ENCODE assay signal across 18 cellular contexts in the genomic region with DNA sequence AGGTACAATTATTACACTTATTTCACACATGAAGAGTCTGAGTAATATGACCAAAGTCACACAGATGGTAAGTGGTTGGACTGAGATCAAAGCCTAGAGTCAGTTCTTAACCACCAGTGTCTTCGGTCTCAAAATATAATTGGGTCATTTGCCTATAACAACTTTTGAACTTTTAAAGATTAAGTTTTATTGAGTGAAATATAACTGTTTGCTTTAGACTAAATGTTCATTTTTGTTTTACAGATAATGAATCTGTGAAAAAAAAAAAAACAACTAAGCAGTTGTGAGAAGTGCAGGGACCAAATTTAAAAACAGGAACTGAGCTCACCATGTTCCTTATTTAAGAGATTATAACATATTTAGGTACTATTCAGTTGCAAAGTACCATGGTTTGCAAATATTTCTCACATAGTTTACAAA.
DNase-seq lines count a peak whose midpoint lies in the region; ATAC-seq and TF ChIP-seq lines count a peak whose summit lies in the region.
"Had no signal": no experiment of that assay in that cellular context is flagged by ENCODE, and none has a peak within 500 bp of the region (broad histone marks: within the 10 kb centered on the region; RNA-seq: fewer than 3 reads in every experiment).

No MANE protein-coding gene starts in this region.

- WGBS in trophoblast cell (ENCODE audit: extremely low coverage, insufficient coverage, insufficient read length) = no CpG with 5 or more reads among the region's 1 CpG
- WGBS in esophagus squamous epithelium, 2 donors = 77 to 92% methylated on average over 1 of the region's 1 CpG

- H3K14ac ChIP-seq in trophoblast cell (ENCODE audit: low read length) = no peak overlapping the region

- H2BK12ac ChIP-seq in trophoblast cell (ENCODE audit: low read length) = no peak overlapping the region

- no peak overlapping the region for H3K27ac ChIP-seq in trophoblast cell (ENCODE audit: low read depth, low read length)
- no peak overlapping the region for H3K27ac ChIP-seq in esophagus squamous epithelium
- H3K27ac ChIP-seq: prostate gland, thoracic aorta had no signal

- H3K4ac ChIP-seq in trophoblast cell (ENCODE audit: low read depth, low read length) = no peak overlapping the region

- H4K12ac ChIP-seq in trophoblast cell (ENCODE audit: low read depth, low read length) = no peak overlapping the region

- in situ Hi-C loops in GM13977 (cut with MboI; ENCODE audit: low pct_unique_long_range_greater_than_20kb, low sequenced_read_pairs, unreplicated experiment) = no loop called here

- H2BK120ac ChIP-seq in trophoblast cell (ENCODE audit: insufficient read depth, low read length, poor library complexity) = no peak overlapping the region

- no peak overlapping the region for H2AFZ ChIP-seq in trophoblast cell (ENCODE audit: insufficient read depth, low read length, poor library complexity)

- H3K4me1 ChIP-seq in trophoblast cell (ENCODE audit: control insufficient read depth in 1 of 2, insufficient read depth in 2 of 2, low read length in 2 of 2) = no peaks in the 10 kb centered on the region
- H3K4me1 ChIP-seq in esophagus squamous epithelium = no peaks in the 10 kb centered on the region
- H3K4me1 ChIP-seq: Caco-2, prostate gland had no signal

- ATAC-seq in GM21390 (IDR thresholded peaks at IDR 0.05; ENCODE audit: unreplicated experiment) (peak; percentile 61), HG03095 (IDR thresholded peaks at IDR 0.05; ENCODE audit: unreplicated experiment) (peak; percentile 58), GM18909 (IDR thresholded peaks at IDR 0.05; ENCODE audit: poor library complexity, unreplicated experiment) (no peak)
- ATAC-seq: HCT116 had no signal

- H3K36me3 ChIP-seq in trophoblast cell (ENCODE audit: control insufficient read depth in 1 of 2, insufficient read depth in 2 of 2, low read length in 2 of 2) = no peaks in the 10 kb centered on the region
- peaks cover 0 to 30% (median 0%) of the 10 kb centered on the region in 3 donors for H3K36me3 ChIP-seq in esophagus squamous epithelium
- H3K36me3 ChIP-seq: prostate gland, thoracic aorta had no signal

- H3K4me2 ChIP-seq in trophoblast cell (ENCODE audit: low read length) = no peak overlapping the region

- H3K9ac ChIP-seq in trophoblast cell (ENCODE audit: low read length) = no peak overlapping the region

- H2BK5ac ChIP-seq in trophoblast cell (ENCODE audit: low read depth, low read length, poor library complexity) = no peak overlapping the region

- no peak for TF ChIP-seq POLR2A in esophagus squamous epithelium (IDR thresholded peaks at IDR 0.05)

- H3K79me1 ChIP-seq in trophoblast cell (ENCODE audit: low read length) = no peaks in the 10 kb centered on the region

- H3K23ac ChIP-seq in trophoblast cell (ENCODE audit: low read length) = no peak overlapping the region

- no peak overlapping the region for H3K18ac ChIP-seq in trophoblast cell (ENCODE audit: low read length)

- H3K4me3 ChIP-seq in trophoblast cell (ENCODE audit: low read depth, low read length) (no peak overlapping the region), esophagus squamous epithelium (no peak overlapping the region)
- H3K4me3 ChIP-seq: prostate gland, thoracic aorta had no signal

- peak; percentile 11 for DNase-seq in GM13977 (ENCODE audit: low spot score)
- peak; percentile 12 for DNase-seq in OCI-M1 (lab: John Stamatoyannopoulos, UW)
- DNase-seq in stimulated activated CD4-positive, alpha-beta T cell treated with anti-CD3 and anti-CD28 coated beads, Interleukin-4, amount 100 ng/mL, for 1 hour = no peak
- no peak for DNase-seq in trophoblast cell
- no peak for DNase-seq in esophagus squamous epithelium (lab: John Stamatoyannopoulos, UW)
- DNase-seq: activated CD4-positive, alpha-beta T cell treated with anti-CD3 and anti-CD28 coated beads, Interleukin-2, amount 10 ng/mL, durations not matched to agents 7 days and 5 days; Caco-2; GF-D8; KG1; NCI-H1930; NCI-H748 treated with DMSO at 0.1 percent for 48 hours; stimulated activated CD4-positive, alpha-beta T cell treated with anti-CD3 and anti-CD28 coated beads, Interleukin-15, amount 100 ng/mL, for 24 hours had no signal

- no peaks in the 10 kb centered on the region for H3K27me3 ChIP-seq in trophoblast cell (ENCODE audit: insufficient read depth, low read length)
- H3K27me3 ChIP-seq in esophagus squamous epithelium = no peaks in the 10 kb centered on the region

- no peaks in the 10 kb centered on the region for H3K79me2 ChIP-seq in trophoblast cell (ENCODE audit: control insufficient read depth, insufficient read depth, low read length, poor library complexity)

- intact Hi-C loops in esophagus squamous epithelium (cut with DNase I) = no loop called here

- H4K8ac ChIP-seq in trophoblast cell (ENCODE audit: low read depth, low read length) = no peak overlapping the region

- TF ChIP-seq CTCF in GM13977 (IDR thresholded peaks at IDR 0.05; ENCODE audit: extremely low read depth, insufficient read depth, missing control alignments) (no peak), esophagus squamous epithelium (IDR thresholded peaks at IDR 0.05) (no peak)

- H2AK5ac ChIP-seq in trophoblast cell (ENCODE audit: low read length) = no peak overlapping the region

- H4K91ac ChIP-seq in trophoblast cell (ENCODE audit: low read depth, low read length) = no peak overlapping the region

- no peaks in the 10 kb centered on the region for H3K9me3 ChIP-seq in trophoblast cell (ENCODE audit: insufficient read depth, low read depth, low read length)
- H3K9me3 ChIP-seq in esophagus squamous epithelium = no peaks in the 10 kb centered on the region
- H3K9me3 ChIP-seq: Caco-2, prostate gland, thoracic aorta had no signal

Comparison
In these comparisons a context has a peak if more than half of its experiments do, and no peak if none do; other contexts are left out.
1. DNase-seq: peak in GM13977 (single experiment) and OCI-M1 (single experiment); none in stimulated activated CD4-positive, alpha-beta T cell treated with anti-CD3 and anti-CD28 coated beads, Interleukin-4, amount 100 ng/mL, for 1 hour (single experiment), trophoblast cell (0 of 2) and esophagus squamous epithelium (single experiment).